Comparison of ENCODE assay signal across 8 cellular contexts in genomic region chr15:63374686-63375520, GRCh38. TPM values are rescaled to one million over a fixed set of nuclear protein-coding genes. Genes with fewer than 3 reads are reported as not detected.
DNase-seq lines count a peak whose midpoint lies in the region; ATAC-seq and TF ChIP-seq lines count a peak whose summit lies in the region.

No MANE protein-coding gene starts in this region.

- 52 to 54% methylated on average over 11 of the region's 11 CpGs for WGBS in body of pancreas, 2 donors
- WGBS in lung, 2 donors = 29 to 42% methylated on average over 11 of the region's 11 CpGs

- no peak overlapping the region for H3K27ac Mint-ChIP-seq in T-cell
- no peak overlapping the region for H3K27ac Mint-ChIP-seq in glutamatergic neuron (ENCODE audit: unreplicated experiment)

- H3K36me3 ChIP-seq in body of pancreas (replicated peaks in 1 of 2; ENCODE audit: insufficient read depth in 1 of 2, low read depth in 2 of 2) = no peaks in the 10 kb centered on the region
- H3K36me3 ChIP-seq in lung (ENCODE audit: control insufficient read depth in 2 of 2, insufficient read depth in 2 of 2, low read length in 2 of 2) = no peaks in the 10 kb centered on the region
- no peaks in the 10 kb centered on the region for H3K36me3 ChIP-seq in vagina

- H3K4me3 ChIP-seq in body of pancreas (no peak overlapping the region), lung (no peak overlapping the region), vagina (no peak overlapping the region)

- peaks cover 0 to 7% (median 1%) of the 10 kb centered on the region in 3 donors for H3K4me1 Mint-ChIP-seq in T-cell
- H3K4me1 Mint-ChIP-seq in glutamatergic neuron (ENCODE audit: low read depth, unreplicated experiment) = peaks cover 9% of the 10 kb centered on the region

- CTCF ChIA-PET in T-cell (lab: Charles Lee) = no interaction called here

- H3K4me1 ChIP-seq in body of pancreas (peaks cover 35% of the 10 kb centered on the region), lung (ENCODE audit: control insufficient read depth in 2 of 2, insufficient read depth in 2 of 2, low read length in 2 of 2) (peaks cover 0 to 18% of the 10 kb centered on the region in 2 donors), vagina (peaks cover 86% of the 10 kb centered on the region)

- TF ChIP-seq CTCF in body of pancreas (IDR thresholded peaks at IDR 0.05) = no peak
- TF ChIP-seq CTCF in lung (IDR thresholded peaks at IDR 0.05; ENCODE audit: control extremely low read depth, extremely low read depth) = no peak
- TF ChIP-seq CTCF in vagina (IDR thresholded peaks at IDR 0.05) = no peak
- no peak for TF ChIP-seq CTCF in glutamatergic neuron (IDR thresholded peaks at IDR 0.05; ENCODE audit: partially characterized antibody, unreplicated experiment)

- H3K27me3 ChIP-seq in body of pancreas = no peaks in the 10 kb centered on the region
- peaks cover 4% of the 10 kb centered on the region for H3K27me3 ChIP-seq in lung (ENCODE audit: control insufficient read depth, insufficient read depth)
- no peaks in the 10 kb centered on the region for H3K27me3 ChIP-seq in vagina

- TF ChIP-seq POLR2A in body of pancreas (IDR thresholded peaks at IDR 0.05) (no peak), vagina (IDR thresholded peaks at IDR 0.05) (no peak)

- H3K4me3 Mint-ChIP-seq in T-cell (no peak overlapping the region), glutamatergic neuron (ENCODE audit: unreplicated experiment) (no peak overlapping the region)

- H3K9me3 ChIP-seq in body of pancreas = no peaks in the 10 kb centered on the region
- H3K9me3 ChIP-seq in lung (ENCODE audit: control insufficient read depth in 2 of 2, insufficient read depth in 1 of 2, low read length in 1 of 2) = no peaks in the 10 kb centered on the region
- H3K9me3 ChIP-seq in vagina = no peaks in the 10 kb centered on the region

- H3K27ac ChIP-seq in body of pancreas = peak overlapping the region in 3 of 4 donors; percentile 13 to 36 (median 16)
- peak overlapping the region in 1 of 2 donors; percentile 62 for H3K27ac ChIP-seq in lung (ENCODE audit: low read depth in 1 of 2, low read length in 1 of 2)
- peak overlapping the region; percentile 92 for H3K27ac ChIP-seq in vagina

- intact Hi-C loops in body of pancreas (cut with DNase I) = no loop called here
- intact Hi-C loops in vagina (cut with DNase I) = no loop called here

- ATAC-seq in body of pancreas = no peak
- peak; percentile 59 for ATAC-seq in lung (ENCODE audit: insufficient read depth, low FRiP score)
- ATAC-seq in GM21381 (IDR thresholded peaks at IDR 0.05; ENCODE audit: unreplicated experiment) = no peak
- no peak for ATAC-seq in T-cell (replicated peaks in 1 of 4)

- POLR2A ChIA-PET in T-cell (lab: Charles Lee) = no interaction called here

- H3K9me3 Mint-ChIP-seq in T-cell = no peaks in the 10 kb centered on the region
- H3K9me3 Mint-ChIP-seq in glutamatergic neuron (ENCODE audit: unreplicated experiment) = peaks cover 2% of the 10 kb centered on the region

- DNase-seq in CD1c-positive myeloid dendritic cell (ENCODE audit: extremely low spot score) = peak; percentile 77
- peak; percentile 77 for DNase-seq in MV-4-11 (lab: John Stamatoyannopoulos, UW)
- DNase-seq in body of pancreas = peak in 1 of 4 donors; percentile 20
- no peak for DNase-seq in lung (ENCODE audit: low spot score)
- no peak for DNase-seq in vagina (ENCODE audit: extremely low spot score in 2 of 2)
- no peak for DNase-seq in T-cell
- DNase-seq in glutamatergic neuron = no peak

- H3K27me3 Mint-ChIP-seq in T-cell (peaks cover 24% of the 10 kb centered on the region in 2 donors), glutamatergic neuron (ENCODE audit: unreplicated experiment) (peaks cover 8% of the 10 kb centered on the region)

- H3K36me3 Mint-ChIP-seq in T-cell (no peaks in the 10 kb centered on the region), glutamatergic neuron (ENCODE audit: unreplicated experiment) (no peaks in the 10 kb centered on the region)

RNA-seq across cellular contexts. Expression of gene CA12, which starts 6.7 kb away (rescaled TPM):
- 10 to 100 TPM; 16.1 to 25.7 TPM for total RNA-seq in body of pancreas
- 1 to 10 TPM; 2.2 to 8.5 TPM for total RNA-seq in lung
- 10 to 100 TPM in 1 of 2 donors, 1 to 10 TPM in 1; 3.1 to 46.8 TPM for polyA plus RNA-seq in lung
- total RNA-seq in vagina = 89.6 TPM
- total RNA-seq in T-cell = under 1 TPM in 3 of 5 donors, not detected in 2; 0.12 to 0.51 (median 0.30) TPM
- not detected for total RNA-seq in glutamatergic neuron (ENCODE audit: unreplicated experiment)

Comparison
In these comparisons a context has a peak if more than half of its experiments do, and no peak if none do; other contexts are left out.
1. DNase-seq: peak in CD1c-positive myeloid dendritic cell (single experiment) and MV-4-11 (single experiment); none in lung (single experiment), vagina (0 of 2), T-cell (0 of 34) and glutamatergic neuron (single experiment).